Comparison of ENCODE assay signal across 1 cellular context in genomic region chr4:156475322-156475721, GRCh38.
TF ChIP-seq lines count a peak whose summit lies in the region.

No MANE protein-coding gene starts in this region.

TF ChIP-seq in GM23338, 12 proteins besides CTCF, POLR2A, EP300 and RAD21 (continued from another document):
- no peak for TF ChIP-seq JUNB (IDR thresholded peaks at IDR 0.05; ENCODE audit: unreplicated experiment)
- no peak for TF ChIP-seq ZNF331 (CRISPR knock-in tag; IDR thresholded peaks at IDR 0.05; ENCODE audit: low read depth)
